14 cellular contexts compared by ENCODE assay signal in the genomic region with DNA sequence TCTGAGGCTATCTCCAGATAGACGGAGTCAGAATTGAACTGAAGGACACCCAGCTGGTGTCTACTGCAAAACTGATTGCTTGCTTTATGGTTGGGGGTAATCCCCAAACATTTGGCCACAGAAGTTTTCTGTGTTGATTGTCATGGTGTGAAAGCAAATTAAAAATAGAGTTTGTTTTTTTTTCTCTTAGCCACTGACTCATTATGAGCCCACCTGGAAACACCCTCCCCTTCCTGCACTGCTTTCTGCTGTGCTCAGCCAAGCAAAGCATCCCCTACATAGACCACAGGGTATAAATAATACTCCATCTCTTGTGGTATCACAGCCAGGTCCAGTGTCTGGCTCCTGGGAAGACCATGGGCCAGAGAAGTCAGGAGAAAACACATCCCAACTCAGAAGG. TPM values are rescaled to one million over a fixed set of nuclear protein-coding genes. Genes with fewer than 3 reads are reported as not detected.
A peak's percentile ranks its signal among the peaks of the same experiment; 100 is the strongest.
DNase-seq lines count a peak whose midpoint lies in the region; ATAC-seq and TF ChIP-seq lines count a peak whose summit lies in the region.
"Had no signal": no experiment of that assay in that cellular context is flagged by ENCODE, and none has a peak within 500 bp of the region (broad histone marks: within the 10 kb centered on the region; RNA-seq: fewer than 3 reads in every experiment).

No MANE protein-coding gene starts in this region.

- no peak overlapping the region for H2BK15ac ChIP-seq in mesendoderm (replicated peaks; ENCODE audit: low read depth)

- no peak overlapping the region for H2AK5ac ChIP-seq in mesendoderm (ENCODE audit: low read length)

- H3K36me3 ChIP-seq in transverse colon (no peaks in the 10 kb centered on the region), mesendoderm (ENCODE audit: control insufficient read depth, insufficient read depth, low read length) (no peaks in the 10 kb centered on the region)
- H3K36me3 ChIP-seq: right atrium auricular region had no signal

- H3K27ac Mint-ChIP-seq in WTC11 = no peak overlapping the region
- H3K27ac Mint-ChIP-seq: T-helper 2 cell treated with Interferon-gamma antibody and Interleukin-4, amounts not matched to agents 5 μg/mL and 100 μg/mL, for 36 hours had no signal

- no peak overlapping the region for H3K4me3 Mint-ChIP-seq in WTC11
- H3K4me3 Mint-ChIP-seq: T-helper 2 cell treated with Interferon-gamma antibody and Interleukin-4, amounts not matched to agents 5 μg/mL and 100 μg/mL, for 36 hours had no signal

- no peak overlapping the region for H3K9ac ChIP-seq in mesendoderm (ENCODE audit: low read length)

- ATAC-seq in GM18511 (IDR thresholded peaks at IDR 0.05; ENCODE audit: unreplicated experiment) = peak; percentile 89
- peak; percentile 87 for ATAC-seq in GM21390 (IDR thresholded peaks at IDR 0.05; ENCODE audit: unreplicated experiment)
- ATAC-seq in HG03025 (IDR thresholded peaks at IDR 0.05; ENCODE audit: low FRiP score, unreplicated experiment) = peak; percentile 78
- ATAC-seq in WTC11 = no peak

- TF ChIP-seq CTCF in transverse colon (IDR thresholded peaks at IDR 0.05) = no peak
- TF ChIP-seq CTCF in WTC11 (IDR thresholded peaks at IDR 0.05) = no peak

- H2BK5ac ChIP-seq in mesendoderm (ENCODE audit: low read length) = no peak overlapping the region

- no peak overlapping the region for H3K23ac ChIP-seq in mesendoderm (ENCODE audit: low read length)

- no peaks in the 10 kb centered on the region for H3K9me3 ChIP-seq in transverse colon
- H3K9me3 ChIP-seq: right atrium auricular region had no signal

- H3K27me3 ChIP-seq in transverse colon = peaks cover 5% of the 10 kb centered on the region
- peaks cover 4% of the 10 kb centered on the region for H3K27me3 ChIP-seq in mesendoderm (ENCODE audit: insufficient read depth, low read length, poor library complexity)
- H3K27me3 ChIP-seq: right atrium auricular region had no signal

- no peak overlapping the region for H4K5ac ChIP-seq in mesendoderm (ENCODE audit: low read length)

- CTCF ChIA-PET in WTC11 (lab: Charles Lee) = no interaction called here

- no peak for TF ChIP-seq EP300 in transverse colon (IDR thresholded peaks at IDR 0.05; ENCODE audit: low read depth)

- in situ Hi-C loops in transverse colon (cut with MboI; ENCODE audit: low pct_ligation_motif_present in 1 of 4, low pct_unique_long_range_greater_than_20kb in 1 of 4, low sequenced_read_pairs in 3 of 4) = no loop called here

- 67% methylated on average over 1 of the region's 1 CpG; no CpG with 5 or more reads in 1 of the 2 donors for WGBS in transverse colon (ENCODE audit: low coverage in 1 of 2), 2 donors
- WGBS in mesendoderm (ENCODE audit: extremely low coverage, insufficient coverage, low lambda C conversion rate) = no CpG with 5 or more reads among the region's 1 CpG

- no peak overlapping the region for H3K4me2 ChIP-seq in mesendoderm (ENCODE audit: low read length)

- no peaks in the 10 kb centered on the region for H3K4me1 ChIP-seq in transverse colon
- no peaks in the 10 kb centered on the region for H3K4me1 ChIP-seq in mesendoderm (ENCODE audit: control insufficient read depth, low read depth, low read length)
- H3K4me1 ChIP-seq: right atrium auricular region had no signal

- no peak overlapping the region for H3K4me3 ChIP-seq in transverse colon
- no peak overlapping the region for H3K4me3 ChIP-seq in mesendoderm (ENCODE audit: low read length)
- H3K4me3 ChIP-seq: right atrium auricular region had no signal

- no peak overlapping the region for H3K18ac ChIP-seq in mesendoderm (ENCODE audit: low read length)

- no peak overlapping the region for H2BK120ac ChIP-seq in mesendoderm (ENCODE audit: low read depth, low read length)

- peak; percentile 80 for DNase-seq in NAMALWA (ENCODE audit: low spot score)
- no peak for DNase-seq in transverse colon
- no peak for DNase-seq in WTC11 (ENCODE audit: low spot score)
- no peak for DNase-seq in mesendoderm
- DNase-seq in NCI-H526 treated with DMSO at 0.1 percent for 48 hours (lab: John Stamatoyannopoulos, UW) = no peak
- DNase-seq: activated CD8-positive, alpha-beta memory T cell treated with anti-CD3 and anti-CD28 coated beads, Interleukin-2, amount 50 U/mL, for 4 hours; aorta; NCI-H1417 had no signal

- TF ChIP-seq POLR2A in transverse colon (IDR thresholded peaks at IDR 0.05) = no peak

- peaks cover 29% of the 10 kb centered on the region for H3K27me3 Mint-ChIP-seq in WTC11 (ENCODE audit: low read depth)

- H3K9me3 Mint-ChIP-seq in WTC11 = 0 out of 2 replicates have a peak, but pooled peaks cover 3% of the 10 kb centered on the region
- H3K9me3 Mint-ChIP-seq: T-helper 2 cell treated with Interferon-gamma antibody and Interleukin-4, amounts not matched to agents 5 μg/mL and 100 μg/mL, for 36 hours had no signal

- peaks cover 5% of the 10 kb centered on the region; the same call in 1 of the 2 replicates for H3K36me3 Mint-ChIP-seq in WTC11

- intact Hi-C loops in transverse colon (cut with DNase I; ENCODE audit: low total_unique reads) = no loop called here

- H3K79me1 ChIP-seq in mesendoderm (ENCODE audit: low read length) = no peaks in the 10 kb centered on the region

- H3K79me2 ChIP-seq in mesendoderm (ENCODE audit: control insufficient read depth, insufficient read depth, low read length) = no peaks in the 10 kb centered on the region

- no peak overlapping the region for H3K56ac ChIP-seq in mesendoderm (ENCODE audit: low read length)

- H4K8ac ChIP-seq in mesendoderm (ENCODE audit: low read depth, low read length) = no peak overlapping the region

- H3K4me1 Mint-ChIP-seq in WTC11 = peaks cover 44% of the 10 kb centered on the region

- H3K27ac ChIP-seq in transverse colon (no peak overlapping the region), mesendoderm (ENCODE audit: low read depth, low read length) (no peak overlapping the region)
- H3K27ac ChIP-seq: C4-2B, right atrium auricular region had no signal

- POLR2A ChIA-PET in WTC11 (lab: Charles Lee) = no interaction called here

- no peak overlapping the region for H3K4ac ChIP-seq in mesendoderm (ENCODE audit: low read depth, low read length)

TF ChIP-seq in WTC11, 78 proteins besides CTCF, POLR2A, EP300 and RAD21 (continues in another document):
- TF ChIP-seq, protein P1, sequence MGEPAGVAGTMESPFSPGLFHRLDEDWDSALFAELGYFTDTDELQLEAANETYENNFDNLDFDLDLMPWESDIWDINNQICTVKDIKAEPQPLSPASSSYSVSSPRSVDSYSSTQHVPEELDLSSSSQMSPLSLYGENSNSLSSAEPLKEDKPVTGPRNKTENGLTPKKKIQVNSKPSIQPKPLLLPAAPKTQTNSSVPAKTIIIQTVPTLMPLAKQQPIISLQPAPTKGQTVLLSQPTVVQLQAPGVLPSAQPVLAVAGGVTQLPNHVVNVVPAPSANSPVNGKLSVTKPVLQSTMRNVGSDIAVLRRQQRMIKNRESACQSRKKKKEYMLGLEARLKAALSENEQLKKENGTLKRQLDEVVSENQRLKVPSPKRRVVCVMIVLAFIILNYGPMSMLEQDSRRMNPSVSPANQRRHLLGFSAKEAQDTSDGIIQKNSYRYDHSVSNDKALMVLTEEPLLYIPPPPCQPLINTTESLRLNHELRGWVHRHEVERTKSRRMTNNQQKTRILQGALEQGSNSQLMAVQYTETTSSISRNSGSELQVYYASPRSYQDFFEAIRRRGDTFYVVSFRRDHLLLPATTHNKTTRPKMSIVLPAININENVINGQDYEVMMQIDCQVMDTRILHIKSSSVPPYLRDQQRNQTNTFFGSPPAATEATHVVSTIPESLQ (CRISPR knock-in tag; IDR thresholded peaks at IDR 0.05) = no peak
- TF ChIP-seq ELF4 (CRISPR knock-in tag; IDR thresholded peaks at IDR 0.05; ENCODE audit: low read depth) (no peak), FOXJ3 (CRISPR knock-in tag; IDR thresholded peaks at IDR 0.05; ENCODE audit: borderline replicate concordance) (no peak), ZNF396 (CRISPR knock-in tag; IDR thresholded peaks at IDR 0.05; ENCODE audit: borderline replicate concordance) (no peak), ATF1 (CRISPR knock-in tag; IDR thresholded peaks at IDR 0.05) (no peak), TP53 (CRISPR knock-in tag; IDR thresholded peaks at IDR 0.05) (no peak), ZNF263 (CRISPR knock-in tag; IDR thresholded peaks at IDR 0.05; ENCODE audit: low read depth) (no peak), CREB1 (CRISPR knock-in tag; IDR thresholded peaks at IDR 0.05) (no peak), MYBL2 (CRISPR knock-in tag; IDR thresholded peaks at IDR 0.05) (no peak)
- TF ChIP-seq, protein P2, sequence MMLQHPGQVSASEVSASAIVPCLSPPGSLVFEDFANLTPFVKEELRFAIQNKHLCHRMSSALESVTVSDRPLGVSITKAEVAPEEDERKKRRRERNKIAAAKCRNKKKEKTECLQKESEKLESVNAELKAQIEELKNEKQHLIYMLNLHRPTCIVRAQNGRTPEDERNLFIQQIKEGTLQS (CRISPR knock-in tag; conservative IDR thresholded peaks at IDR 0.05) = no peak
- TF ChIP-seq, protein P3, sequence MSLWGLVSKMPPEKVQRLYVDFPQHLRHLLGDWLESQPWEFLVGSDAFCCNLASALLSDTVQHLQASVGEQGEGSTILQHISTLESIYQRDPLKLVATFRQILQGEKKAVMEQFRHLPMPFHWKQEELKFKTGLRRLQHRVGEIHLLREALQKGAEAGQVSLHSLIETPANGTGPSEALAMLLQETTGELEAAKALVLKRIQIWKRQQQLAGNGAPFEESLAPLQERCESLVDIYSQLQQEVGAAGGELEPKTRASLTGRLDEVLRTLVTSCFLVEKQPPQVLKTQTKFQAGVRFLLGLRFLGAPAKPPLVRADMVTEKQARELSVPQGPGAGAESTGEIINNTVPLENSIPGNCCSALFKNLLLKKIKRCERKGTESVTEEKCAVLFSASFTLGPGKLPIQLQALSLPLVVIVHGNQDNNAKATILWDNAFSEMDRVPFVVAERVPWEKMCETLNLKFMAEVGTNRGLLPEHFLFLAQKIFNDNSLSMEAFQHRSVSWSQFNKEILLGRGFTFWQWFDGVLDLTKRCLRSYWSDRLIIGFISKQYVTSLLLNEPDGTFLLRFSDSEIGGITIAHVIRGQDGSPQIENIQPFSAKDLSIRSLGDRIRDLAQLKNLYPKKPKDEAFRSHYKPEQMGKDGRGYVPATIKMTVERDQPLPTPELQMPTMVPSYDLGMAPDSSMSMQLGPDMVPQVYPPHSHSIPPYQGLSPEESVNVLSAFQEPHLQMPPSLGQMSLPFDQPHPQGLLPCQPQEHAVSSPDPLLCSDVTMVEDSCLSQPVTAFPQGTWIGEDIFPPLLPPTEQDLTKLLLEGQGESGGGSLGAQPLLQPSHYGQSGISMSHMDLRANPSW (CRISPR knock-in tag; conservative IDR thresholded peaks at IDR 0.05; ENCODE audit: low read depth) = no peak

RNA-seq across cellular contexts. Expression of a gene that starts 6.5 kb away (rescaled TPM):
- total RNA-seq in transverse colon (under 1 TPM in 2 of 4 donors, not detected in 2; 0.16 to 0.27 TPM), WTC11 (2021) (0.79 to 0.85 TPM (median 0.82 TPM) in 3 replicates)
- 0.06 TPM for polyA plus RNA-seq in mesendoderm (2013, experiment 1 of 2)
- 0.04 TPM for polyA plus RNA-seq in mesendoderm (2013, experiment 2 of 2)
- total RNA-seq: aorta had no signal
